24 cellular contexts compared by ENCODE assay signal in the genomic region with DNA sequence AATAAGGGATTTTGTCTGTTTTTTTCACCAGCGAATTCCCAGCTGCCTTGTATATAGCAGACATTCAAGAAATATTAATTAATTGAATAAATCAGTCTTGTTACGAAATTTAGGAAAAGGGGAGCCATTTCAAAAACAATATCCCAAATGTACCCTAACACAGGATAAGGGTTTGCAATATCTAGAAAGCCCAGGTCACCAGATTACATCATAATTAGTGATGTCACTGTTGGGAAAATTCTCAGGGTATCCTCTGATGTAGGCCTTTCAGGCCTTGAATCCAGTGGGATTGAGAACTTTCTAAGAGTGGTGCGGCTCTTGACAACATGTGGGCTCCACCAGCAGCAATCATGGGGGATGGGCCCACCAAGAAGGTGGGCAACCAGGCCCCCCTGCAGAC. TPM values are rescaled to one million over a fixed set of nuclear protein-coding genes. Genes with fewer than 3 reads are reported as not detected.
"Had no signal": no experiment of that assay in that cellular context is flagged by ENCODE, and none has a peak within 500 bp of the region (broad histone marks: within the 10 kb centered on the region; RNA-seq: fewer than 3 reads in every experiment).

A gene with protein sequence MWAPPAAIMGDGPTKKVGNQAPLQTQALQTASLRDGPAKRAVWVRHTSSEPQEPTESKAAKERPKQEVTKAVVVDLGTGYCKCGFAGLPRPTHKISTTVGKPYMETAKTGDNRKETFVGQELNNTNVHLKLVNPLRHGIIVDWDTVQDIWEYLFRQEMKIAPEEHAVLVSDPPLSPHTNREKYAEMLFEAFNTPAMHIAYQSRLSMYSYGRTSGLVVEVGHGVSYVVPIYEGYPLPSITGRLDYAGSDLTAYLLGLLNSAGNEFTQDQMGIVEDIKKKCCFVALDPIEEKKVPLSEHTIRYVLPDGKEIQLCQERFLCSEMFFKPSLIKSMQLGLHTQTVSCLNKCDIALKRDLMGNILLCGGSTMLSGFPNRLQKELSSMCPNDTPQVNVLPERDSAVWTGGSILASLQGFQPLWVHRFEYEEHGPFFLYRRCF (plus strand): TSS at position 270 of the 400 bp plus-strand sequence. CDS start 57 bp downstream, at position 327.

- FAIRE-seq: RCC 7860 had no signal

- DNase-seq: KBM-7, MV-4-11, NCI-H1048, NCI-H1105, NCI-H1417 treated with DMSO at 0.1 percent for 48 hours, NCI-H1694 treated with DMSO at 0.1 percent for 48 hours, NCI-H1930, NCI-H2081, NCI-H2107, NCI-H2227 treated with DMSO at 0.1 percent for 48 hours, NCI-H524 treated with DMSO at 0.1 percent for 48 hours, NCI-H69, NCI-H774, Right ventricle myocardium superior, RPMI8226, SIG-M5 had no signal

- H3K27ac Mint-ChIP-seq: IgD-negative memory B cell had no signal

- H3K4me3 ChIP-seq: SJSA1, SK-N-MC had no signal

- H3K4me1 Mint-ChIP-seq: IgD-negative memory B cell had no signal

- H3K27me3 Mint-ChIP-seq: IgD-negative memory B cell had no signal

- H3K27ac ChIP-seq: SJSA1, SK-N-MC had no signal

- H3K4me3 Mint-ChIP-seq: IgD-negative memory B cell had no signal

- H3K9me3 ChIP-seq: SJSA1 had no signal

- H3K4me1 ChIP-seq: SJSA1 had no signal

- H3K27me3 ChIP-seq: SJSA1 had no signal

- H3K36me3 ChIP-seq: SJSA1 had no signal

- H3K36me3 Mint-ChIP-seq: IgD-negative memory B cell had no signal

RNA-seq across cellular contexts. Expression of the gene that starts here (rescaled TPM):
- total RNA-seq: HT-29, LHCN-M2, MCF 10A, NCI-H460, Right ventricle myocardium superior, SJSA1 had no signal
- polyA plus RNA-seq: IgD-negative memory B cell had no signal
